Comparison of ENCODE assay signal across 8 cellular contexts in the genomic region with DNA sequence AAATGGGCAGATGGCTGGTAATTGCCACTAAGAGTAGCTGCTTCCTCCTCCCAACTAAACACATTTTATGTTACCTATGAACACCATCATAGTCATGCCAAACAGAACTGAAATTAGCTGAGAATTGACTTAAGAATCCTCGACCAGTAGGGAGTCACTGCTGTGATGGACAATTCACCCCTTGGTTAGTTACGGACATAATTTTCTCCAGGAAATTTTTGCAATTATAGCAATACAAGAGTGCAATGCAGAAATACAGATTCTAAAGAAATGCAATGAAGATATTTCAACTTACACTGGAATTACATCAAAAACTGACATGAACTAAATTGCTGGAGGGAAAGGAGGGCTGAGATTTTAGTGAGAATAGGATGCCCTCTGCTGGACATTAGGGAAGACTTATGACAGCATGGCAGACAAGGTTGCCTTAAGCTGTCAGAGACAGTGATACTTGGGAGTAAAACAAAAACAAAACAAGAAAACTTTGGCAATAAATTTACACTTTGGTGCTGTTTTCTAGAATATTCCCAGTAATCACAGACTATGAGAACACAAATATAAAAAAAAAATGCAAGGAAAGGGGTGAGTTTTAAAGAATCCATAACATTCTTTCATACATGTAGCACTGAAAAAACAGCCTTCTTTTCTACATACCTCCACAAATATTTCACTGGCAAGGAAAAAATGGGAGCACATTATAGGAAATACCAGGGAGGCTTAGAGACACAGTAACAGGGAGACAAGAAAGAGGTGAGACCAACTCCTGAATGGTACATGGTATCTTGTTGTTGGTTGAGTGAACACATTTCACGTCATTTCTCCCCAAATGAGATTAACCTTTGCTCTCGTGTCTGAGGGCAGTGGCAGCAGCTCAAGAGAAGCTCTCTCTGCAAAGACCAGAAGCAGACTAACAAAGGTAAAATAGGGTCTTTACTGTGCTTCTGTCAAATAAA. TPM values are rescaled to one million over a fixed set of nuclear protein-coding genes. Genes with fewer than 3 reads are reported as not detected.
A peak's percentile ranks its signal among the peaks of the same experiment; 100 is the strongest.
DNase-seq lines count a peak whose midpoint lies in the region; ATAC-seq and TF ChIP-seq lines count a peak whose summit lies in the region.

No MANE protein-coding gene starts in this region.

- ATAC-seq in GM21529 (IDR thresholded peaks at IDR 0.05; ENCODE audit: unreplicated experiment): peak; percentile 56
- ATAC-seq in left lobe of liver: peak; percentile 75

- DNase-seq in activated naive CD4-positive, alpha-beta T cell treated with anti-CD3 and anti-CD28 coated beads, Interleukin-2, amount 10 ng/mL, durations not matched to agents 7 days and 5 days: peak; percentile 39
- DNase-seq in activated naive CD4-positive, alpha-beta T cell treated with Interleukin-2 at 50 U/mL for 16 hours: no peak
- peak; percentile 87 for DNase-seq in OCI-M1 (lab: John Stamatoyannopoulos, UW)
- peak; percentile 91 for DNase-seq in cerebellar cortex (ENCODE audit: low spot score)
- peak; percentile 78 for DNase-seq in left lobe of liver (ENCODE audit: low spot score)
- DNase-seq in transverse colon: no peak

- no peaks in the 10 kb centered on the region for H3K9me3 Mint-ChIP-seq in activated naive CD4-positive, alpha-beta T cell treated with anti-CD3 and anti-CD28 coated beads, Interleukin-2, amount 10 ng/mL, durations not matched to agents 7 days and 5 days
- no peaks in the 10 kb centered on the region for H3K9me3 Mint-ChIP-seq in IgD-negative memory B cell

- in situ Hi-C loops in transverse colon (cut with MboI; ENCODE audit: low pct_ligation_motif_present in 1 of 4, low pct_unique_long_range_greater_than_20kb in 1 of 4, low sequenced_read_pairs in 3 of 4): loop anchor here in 3 of 4 donors (5.0 to 10.0 kb wide), 3 partner anchors 67 to 183 kb away; partner anchors contain the start of gene SIK2 (in 1 of the 3)

- intact Hi-C loops in transverse colon (cut with DNase I; ENCODE audit: low total_unique reads): loop anchor here (2.0 kb wide), 1 partner anchor 177 kb away; no protein-coding TSS in a partner anchor

- H3K4me1 Mint-ChIP-seq in activated naive CD4-positive, alpha-beta T cell treated with anti-CD3 and anti-CD28 coated beads, Interleukin-2, amount 10 ng/mL, durations not matched to agents 7 days and 5 days: no peaks in the 10 kb centered on the region
- H3K4me1 Mint-ChIP-seq in IgD-negative memory B cell: peaks cover 13 to 25% (median 17%) of the 10 kb centered on the region in 3 donors

- TF ChIP-seq CTCF in transverse colon (IDR thresholded peaks at IDR 0.05): peak; percentile 71 to 87 (median 76)

- no peak for TF ChIP-seq EP300 in transverse colon (IDR thresholded peaks at IDR 0.05; ENCODE audit: low read depth)

- H3K27ac Mint-ChIP-seq in activated naive CD4-positive, alpha-beta T cell treated with anti-CD3 and anti-CD28 coated beads, Interleukin-2, amount 10 ng/mL, durations not matched to agents 7 days and 5 days: no peak overlapping the region
- peak overlapping the region; percentile 69 to 96 (median 94) for H3K27ac Mint-ChIP-seq in IgD-negative memory B cell

- no peaks in the 10 kb centered on the region for H3K9me3 ChIP-seq in transverse colon

- H3K27ac ChIP-seq in transverse colon: peak overlapping the region in 1 of 4 donors; percentile 1

- no peaks in the 10 kb centered on the region for H3K27me3 ChIP-seq in transverse colon

- H3K27me3 Mint-ChIP-seq in activated naive CD4-positive, alpha-beta T cell treated with anti-CD3 and anti-CD28 coated beads, Interleukin-2, amount 10 ng/mL, durations not matched to agents 7 days and 5 days: no peaks in the 10 kb centered on the region
- no peaks in the 10 kb centered on the region for H3K27me3 Mint-ChIP-seq in IgD-negative memory B cell

- peaks cover 0 to 15% (median 4%) of the 10 kb centered on the region in 4 donors for H3K4me1 ChIP-seq in transverse colon

- H3K36me3 Mint-ChIP-seq in activated naive CD4-positive, alpha-beta T cell treated with anti-CD3 and anti-CD28 coated beads, Interleukin-2, amount 10 ng/mL, durations not matched to agents 7 days and 5 days: no peaks in the 10 kb centered on the region
- H3K36me3 Mint-ChIP-seq in IgD-negative memory B cell: no peaks in the 10 kb centered on the region

- H3K4me3 ChIP-seq in transverse colon: no peak overlapping the region

- no peak for TF ChIP-seq POLR2A in transverse colon (IDR thresholded peaks at IDR 0.05)

- CTCF ChIA-PET in activated naive CD4-positive, alpha-beta T cell treated with anti-CD3 and anti-CD28 coated beads, Interleukin-2, amount 10 ng/mL, durations not matched to agents 7 days and 5 days (lab: Charles Lee): interaction anchor here (0.6 to 5.8 kb wide), 29 partner anchors 9 to 323 kb away, joined by 3 to 58 read pairs (median 4); partner anchors contain the start of genes ALG9 and PPP2R1B

- WGBS in transverse colon (ENCODE audit: low coverage in 1 of 2), 2 donors: 62 to 67% methylated on average over 4 of the region's 4 CpGs

- H3K4me3 Mint-ChIP-seq in activated naive CD4-positive, alpha-beta T cell treated with anti-CD3 and anti-CD28 coated beads, Interleukin-2, amount 10 ng/mL, durations not matched to agents 7 days and 5 days: no peak overlapping the region
- H3K4me3 Mint-ChIP-seq in IgD-negative memory B cell: peak overlapping the region in 2 of 4 donors; percentile 30 to 59

- H3K36me3 ChIP-seq in transverse colon: no peaks in the 10 kb centered on the region

RNA-seq across cellular contexts. Expression of gene PPP2R1B, which starts 11.2 kb away (rescaled TPM):
- polyA plus RNA-seq in IgD-negative memory B cell: 14.9 TPM
- total RNA-seq in left lobe of liver (79.5 TPM), transverse colon (10 to 100 TPM; 28.1 to 55.5 (median 41.5) TPM)

Comparison
In these comparisons a context has a peak if more than half of its experiments do, and no peak if none do; other contexts are left out.
1. DNase-seq: peak in activated naive CD4-positive, alpha-beta T cell treated with anti-CD3 and anti-CD28 coated beads, Interleukin-2, amount 10 ng/mL, durations not matched to agents 7 days and 5 days (single experiment), OCI-M1 (single experiment), cerebellar cortex (single experiment) and left lobe of liver (single experiment); none in activated naive CD4-positive, alpha-beta T cell treated with Interleukin-2 at 50 U/mL for 16 hours (single experiment) and transverse colon (single experiment).